11 cellular contexts compared by ENCODE assay signal in the genomic region with DNA sequence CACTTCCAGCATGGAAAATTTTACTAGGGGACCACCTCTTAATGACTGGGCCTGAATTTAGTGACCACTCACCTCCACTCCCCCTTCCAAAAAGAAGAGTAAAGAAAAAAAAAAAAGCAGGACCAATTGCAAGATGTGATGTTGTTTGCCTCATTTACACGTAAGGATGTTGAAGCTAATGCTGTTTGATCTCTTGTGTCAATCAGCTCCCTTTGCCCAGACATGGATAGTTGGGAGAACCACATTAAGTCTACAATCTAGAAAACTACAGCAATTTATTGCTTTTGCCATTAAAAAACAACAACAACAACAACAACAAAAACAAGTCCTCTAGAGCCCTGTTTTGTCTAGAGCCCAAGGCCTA. TPM values are rescaled to one million over a fixed set of nuclear protein-coding genes. Genes with fewer than 3 reads are reported as not detected.
A peak's percentile ranks its signal among the peaks of the same experiment; 100 is the strongest.
DNase-seq lines count a peak whose midpoint lies in the region; ATAC-seq and TF ChIP-seq lines count a peak whose summit lies in the region.
"Had no signal": no experiment of that assay in that cellular context is flagged by ENCODE, and none has a peak within 500 bp of the region (broad histone marks: within the 10 kb centered on the region; RNA-seq: fewer than 3 reads in every experiment).

No MANE protein-coding gene starts in this region.

- H3K9ac ChIP-seq in SK-N-SH (peak overlapping the region; percentile 83), adipocyte (ENCODE audit: low read length) (peak overlapping the region; percentile 63)

- H4K20me1 ChIP-seq in SK-N-SH (ENCODE audit: insufficient read depth) = no peaks in the 10 kb centered on the region

- no peaks in the 10 kb centered on the region for H3K36me3 ChIP-seq in SK-N-SH (replicated peaks in 1 of 2; ENCODE audit: control insufficient read depth in 1 of 2, insufficient read depth in 2 of 2, low read length in 1 of 2)
- H3K36me3 ChIP-seq in adipocyte (ENCODE audit: control insufficient read depth, insufficient read depth, low read length, severe bottlenecking) = no peaks in the 10 kb centered on the region
- no peaks in the 10 kb centered on the region for H3K36me3 ChIP-seq in left lung
- no peaks in the 10 kb centered on the region for H3K36me3 ChIP-seq in stomach

- H3K4me3 ChIP-seq in SK-N-SH (ENCODE audit: low read depth in 2 of 2, low read length in 1 of 2) (peak overlapping the region in 1 of 2 experiments; percentile 56; a peak in 1 of 4 replicates), adipocyte (ENCODE audit: low read length) (peak overlapping the region; percentile 65), left lung (no peak overlapping the region), stomach (no peak overlapping the region)

- no peak for TF ChIP-seq RAD21 in SK-N-SH (IDR thresholded peaks at IDR 0.05; ENCODE audit: low read length)

- no peak for TF ChIP-seq POLR2A in stomach (IDR thresholded peaks at IDR 0.05)

- peaks cover 7 to 16% of the 10 kb centered on the region in 2 experiments; a peak in 3 of 4 replicates for H3K4me1 ChIP-seq in SK-N-SH (ENCODE audit: control insufficient read depth in 1 of 2, insufficient read depth in 2 of 2, low read depth in 1 of 2, low read length in 1 of 2)
- peaks cover 32% of the 10 kb centered on the region for H3K4me1 ChIP-seq in adipocyte (ENCODE audit: control insufficient read depth, insufficient read depth, low read length)
- peaks cover 20 to 34% of the 10 kb centered on the region in 2 donors for H3K4me1 ChIP-seq in left lung
- H3K4me1 ChIP-seq in stomach = peaks cover 21 to 51% (median 38%) of the 10 kb centered on the region in 4 donors

- H3K9me3 ChIP-seq in SK-N-SH = no peaks in the 10 kb centered on the region
- no peaks in the 10 kb centered on the region for H3K9me3 ChIP-seq in adipocyte (ENCODE audit: control insufficient read depth, low read length)
- H3K9me3 ChIP-seq in left lung = no peaks in the 10 kb centered on the region
- H3K9me3 ChIP-seq in stomach = no peaks in the 10 kb centered on the region

- no peaks in the 10 kb centered on the region for H3K9me2 ChIP-seq in SK-N-SH

- ATAC-seq in SK-N-SH treated with all-trans-retinoic acid at 6 μM for 48 hours (no peak), left lung (no peak), HG03460 (IDR thresholded peaks at IDR 0.05; ENCODE audit: unreplicated experiment) (no peak), GM19395 (IDR thresholded peaks at IDR 0.05; ENCODE audit: unreplicated experiment) (no peak)

- H3F3A ChIP-seq in SK-N-SH (replicated peaks; ENCODE audit: insufficient read depth) = peaks cover 45% of the 10 kb centered on the region

- TF ChIP-seq EP300 in SK-N-SH (IDR thresholded peaks at IDR 0.05; ENCODE audit: borderline replicate concordance in 1 of 2, low read depth in 1 of 2, low read length in 1 of 2) (no peak), stomach (IDR thresholded peaks at IDR 0.05) (no peak)

- H2AFZ ChIP-seq in SK-N-SH (ENCODE audit: low read depth) = no peak overlapping the region

- DNase-seq in SK-N-SH = no peak
- DNase-seq in adipocyte (ENCODE audit: low read depth) = no peak
- no peak for DNase-seq in left lung
- no peak for DNase-seq in stomach
- DNase-seq in NCI-H146 (lab: John Stamatoyannopoulos, UW) = no peak
- DNase-seq: 8988T, NCI-H2081, SIG-M5 had no signal

- peaks cover 7% of the 10 kb centered on the region; the same call in 1 of the 2 replicates for H3K79me2 ChIP-seq in SK-N-SH (ENCODE audit: insufficient read depth)

- CTCF ChIA-PET in SK-N-SH (lab: Yijun Ruan, JAX) = interaction anchor here (0.9 to 1.2 kb wide), 2 partner anchors 8 to 16 kb away, joined by 3 to 4 read pairs; no protein-coding TSS in a partner anchor

- WGBS in SK-N-SH (ENCODE audit: low lambda C conversion rate) = 25% methylated on average over 1 of the region's 1 CpG
- WGBS in stomach, 5 donors = 57 to 76% (median 62%) methylated on average over 1 of the region's 1 CpG

- H3K27me3 ChIP-seq in SK-N-SH (ENCODE audit: insufficient read depth) (no peaks in the 10 kb centered on the region), adipocyte (replicated peaks; ENCODE audit: control insufficient read depth, insufficient read depth, low read length) (no peaks in the 10 kb centered on the region), left lung (no peaks in the 10 kb centered on the region), stomach (no peaks in the 10 kb centered on the region)

- TF ChIP-seq CTCF in SK-N-SH (IDR thresholded peaks at IDR 0.05) (no peak), left lung (IDR thresholded peaks at IDR 0.05) (no peak), stomach (IDR thresholded peaks at IDR 0.05) (no peak)

- peak overlapping the region; percentile 84 to 100 for H3K27ac ChIP-seq in SK-N-SH (ENCODE audit: low read depth in 2 of 2, low read length in 1 of 2)
- H3K27ac ChIP-seq in left lung = peak overlapping the region; percentile 89 to 97
- peak overlapping the region; percentile 86 to 100 (median 93) for H3K27ac ChIP-seq in stomach

- intact Hi-C loops in left lung (cut with DNase I) = no loop called here
- intact Hi-C loops in stomach (cut with DNase I; ENCODE audit: low total_unique reads) = no loop called here

- H3K4me2 ChIP-seq in SK-N-SH = peak overlapping the region; percentile 64

- POLR2A ChIA-PET in SK-N-SH (lab: Yijun Ruan, JAX) = no interaction called here

TF ChIP-seq in SK-N-SH, 30 proteins besides CTCF, POLR2A, EP300 and RAD21:
- no peak for TF ChIP-seq GABPA (IDR thresholded peaks at IDR 0.05; ENCODE audit: low read depth)
- TF ChIP-seq, protein P1, sequence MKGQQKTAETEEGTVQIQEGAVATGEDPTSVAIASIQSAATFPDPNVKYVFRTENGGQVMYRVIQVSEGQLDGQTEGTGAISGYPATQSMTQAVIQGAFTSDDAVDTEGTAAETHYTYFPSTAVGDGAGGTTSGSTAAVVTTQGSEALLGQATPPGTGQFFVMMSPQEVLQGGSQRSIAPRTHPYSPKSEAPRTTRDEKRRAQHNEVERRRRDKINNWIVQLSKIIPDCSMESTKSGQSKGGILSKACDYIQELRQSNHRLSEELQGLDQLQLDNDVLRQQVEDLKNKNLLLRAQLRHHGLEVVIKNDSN (IDR thresholded peaks at IDR 0.05; ENCODE audit: borderline replicate concordance, low read depth) = no peak
- TF ChIP-seq PBX3 (IDR thresholded peaks at IDR 0.05) = peak; percentile 34; the same call in 1 of the 2 replicates
- no peak for TF ChIP-seq NRF1 (IDR thresholded peaks at IDR 0.05; ENCODE audit: low read depth, low read length)
- TF ChIP-seq RCOR1 (IDR thresholded peaks at IDR 0.05; ENCODE audit: low read length) = no peak
- TF ChIP-seq TEAD4 (IDR thresholded peaks at IDR 0.05; ENCODE audit: borderline replicate concordance, insufficient read depth) = no peak
- TF ChIP-seq RFX5 (IDR thresholded peaks at IDR 0.05; ENCODE audit: low read length) = no peak

TF ChIP-seq in SK-N-SH treated with all-trans-retinoic acid at 6 μM for 48 hours, 23 proteins besides CTCF, POLR2A, EP300 and RAD21 (continues in another document):
- TF ChIP-seq, protein P2, sequence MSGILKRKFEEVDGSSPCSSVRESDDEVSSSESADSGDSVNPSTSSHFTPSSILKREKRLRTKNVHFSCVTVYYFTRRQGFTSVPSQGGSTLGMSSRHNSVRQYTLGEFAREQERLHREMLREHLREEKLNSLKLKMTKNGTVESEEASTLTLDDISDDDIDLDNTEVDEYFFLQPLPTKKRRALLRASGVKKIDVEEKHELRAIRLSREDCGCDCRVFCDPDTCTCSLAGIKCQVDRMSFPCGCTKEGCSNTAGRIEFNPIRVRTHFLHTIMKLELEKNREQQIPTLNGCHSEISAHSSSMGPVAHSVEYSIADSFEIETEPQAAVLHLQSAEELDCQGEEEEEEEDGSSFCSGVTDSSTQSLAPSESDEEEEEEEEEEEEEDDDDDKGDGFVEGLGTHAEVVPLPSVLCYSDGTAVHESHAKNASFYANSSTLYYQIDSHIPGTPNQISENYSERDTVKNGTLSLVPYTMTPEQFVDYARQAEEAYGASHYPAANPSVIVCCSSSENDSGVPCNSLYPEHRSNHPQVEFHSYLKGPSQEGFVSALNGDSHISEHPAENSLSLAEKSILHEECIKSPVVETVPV (CRISPR knock-in tag; IDR thresholded peaks at IDR 0.05) = no peak
- no peak for TF ChIP-seq ISL1 (CRISPR knock-in tag; IDR thresholded peaks at IDR 0.05)
- TF ChIP-seq, protein P3, sequence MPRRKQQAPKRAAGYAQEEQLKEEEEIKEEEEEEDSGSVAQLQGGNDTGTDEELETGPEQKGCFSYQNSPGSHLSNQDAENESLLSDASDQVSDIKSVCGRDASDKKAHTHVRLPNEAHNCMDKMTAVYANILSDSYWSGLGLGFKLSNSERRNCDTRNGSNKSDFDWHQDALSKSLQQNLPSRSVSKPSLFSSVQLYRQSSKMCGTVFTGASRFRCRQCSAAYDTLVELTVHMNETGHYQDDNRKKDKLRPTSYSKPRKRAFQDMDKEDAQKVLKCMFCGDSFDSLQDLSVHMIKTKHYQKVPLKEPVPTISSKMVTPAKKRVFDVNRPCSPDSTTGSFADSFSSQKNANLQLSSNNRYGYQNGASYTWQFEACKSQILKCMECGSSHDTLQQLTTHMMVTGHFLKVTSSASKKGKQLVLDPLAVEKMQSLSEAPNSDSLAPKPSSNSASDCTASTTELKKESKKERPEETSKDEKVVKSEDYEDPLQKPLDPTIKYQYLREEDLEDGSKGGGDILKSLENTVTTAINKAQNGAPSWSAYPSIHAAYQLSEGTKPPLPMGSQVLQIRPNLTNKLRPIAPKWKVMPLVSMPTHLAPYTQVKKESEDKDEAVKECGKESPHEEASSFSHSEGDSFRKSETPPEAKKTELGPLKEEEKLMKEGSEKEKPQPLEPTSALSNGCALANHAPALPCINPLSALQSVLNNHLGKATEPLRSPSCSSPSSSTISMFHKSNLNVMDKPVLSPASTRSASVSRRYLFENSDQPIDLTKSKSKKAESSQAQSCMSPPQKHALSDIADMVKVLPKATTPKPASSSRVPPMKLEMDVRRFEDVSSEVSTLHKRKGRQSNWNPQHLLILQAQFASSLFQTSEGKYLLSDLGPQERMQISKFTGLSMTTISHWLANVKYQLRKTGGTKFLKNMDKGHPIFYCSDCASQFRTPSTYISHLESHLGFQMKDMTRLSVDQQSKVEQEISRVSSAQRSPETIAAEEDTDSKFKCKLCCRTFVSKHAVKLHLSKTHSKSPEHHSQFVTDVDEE (CRISPR knock-in tag; IDR thresholded peaks at IDR 0.05) = no peak
- TF ChIP-seq TCF4 (CRISPR knock-in tag; IDR thresholded peaks at IDR 0.05; ENCODE audit: borderline replicate concordance) = no peak
- no peak for TF ChIP-seq ZFP30 (CRISPR knock-in tag; IDR thresholded peaks at IDR 0.05)
- TF ChIP-seq RARB (CRISPR knock-in tag; IDR thresholded peaks at IDR 0.05) = no peak

RNA-seq across cellular contexts. Expression of gene DSTN, which starts 11.0 kb away (rescaled TPM):
- polyA plus RNA-seq in SK-N-SH (2012; rRNA removed) = 151 and 167 TPM in 2 replicates
- 249 and 348 TPM in 2 replicates for polyA plus RNA-seq in SK-N-SH (2012; cell fraction: cytosol; rRNA removed)
- 57.6 and 74.2 TPM in 2 replicates for polyA plus RNA-seq in SK-N-SH (2012; cell fraction: nucleus; rRNA removed)
- total RNA-seq in left lung = 100 to 1,000 TPM; 504 to 551 TPM
- 1,000 to 10,000 TPM in 1 of 5 donors, 100 to 1,000 TPM in 4; 334 to 1,254 (median 555) TPM for total RNA-seq in stomach
- 100 to 1,000 TPM; 464 to 624 (median 598) TPM for polyA plus RNA-seq in stomach

RNA-seq across cellular contexts. Expression of gene BFSP1, which starts 27.7 kb away (rescaled TPM):
- polyA plus RNA-seq in SK-N-SH (2012; rRNA removed) = 6.7 and 7.1 TPM in 2 replicates
- 8.9 and 9.2 TPM in 2 replicates for polyA plus RNA-seq in SK-N-SH (2012; cell fraction: cytosol; rRNA removed)
- 5.6 and 5.9 TPM in 2 replicates for polyA plus RNA-seq in SK-N-SH (2012; cell fraction: nucleus; rRNA removed)
- total RNA-seq in left lung = 1 to 10 TPM; 1.9 TPM
- 1 to 10 TPM in 3 of 5 donors, not detected in 2; 1.7 to 7.1 (median 3.2) TPM for total RNA-seq in stomach
- 1 to 10 TPM in 1 of 3 donors, under 1 TPM in 1, not detected in 1; 0.70 to 1.2 TPM for polyA plus RNA-seq in stomach
